ENCODE assay signal across 13 cellular contexts in the genomic region with DNA sequence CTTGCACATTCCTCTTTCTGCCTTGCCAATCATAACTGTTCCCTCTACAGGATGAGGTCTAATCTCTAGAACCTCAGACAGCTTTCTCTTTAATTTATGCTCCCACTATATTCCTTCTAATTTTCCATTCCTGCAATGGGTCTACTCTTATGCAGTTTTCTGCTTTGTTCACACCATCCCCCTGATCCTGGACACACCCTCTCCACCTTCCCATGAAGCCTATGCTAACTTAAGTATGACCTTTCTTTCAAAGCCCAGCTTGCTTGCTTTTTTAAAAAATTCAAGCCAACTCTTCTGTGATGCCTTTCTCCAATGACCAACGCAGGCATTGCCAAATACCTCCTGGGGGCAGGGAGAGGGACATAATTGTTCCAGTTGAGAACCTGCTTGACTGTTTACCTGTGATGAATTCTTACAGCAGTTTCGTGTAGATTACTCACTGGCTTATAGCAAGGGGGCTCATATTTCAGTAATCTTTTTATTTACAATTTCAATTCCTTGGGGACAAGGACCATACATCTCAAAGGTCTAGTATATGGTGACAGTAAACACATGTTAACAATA. TPM values are rescaled to one million over a fixed set of nuclear protein-coding genes. Genes with fewer than 3 reads are reported as not detected.
A peak's percentile ranks its signal among the peaks of the same experiment; 100 is the strongest.
DNase-seq lines count a peak whose midpoint lies in the region; ATAC-seq and TF ChIP-seq lines count a peak whose summit lies in the region.
"Had no signal": no experiment of that assay in that cellular context is flagged by ENCODE, and none has a peak within 500 bp of the region (broad histone marks: within the 10 kb centered on the region; RNA-seq: fewer than 3 reads in every experiment).

No MANE protein-coding gene starts in this region.

- no peak for TF ChIP-seq POLR2A in vagina (IDR thresholded peaks at IDR 0.05)

- ATAC-seq in Right ventricle myocardium inferior (no peak), HG02938 (IDR thresholded peaks at IDR 0.05; ENCODE audit: unreplicated experiment) (no peak)
- ATAC-seq: mucosa of descending colon had no signal

- H3K36me3 ChIP-seq in left ventricle myocardium inferior (no peaks in the 10 kb centered on the region), vagina (no peaks in the 10 kb centered on the region)

- TF ChIP-seq CTCF in left ventricle myocardium inferior (IDR thresholded peaks at IDR 0.05; ENCODE audit: borderline replicate concordance): no peak
- no peak for TF ChIP-seq CTCF in VCaP (conservative IDR thresholded peaks at IDR 0.05)
- no peak for TF ChIP-seq CTCF in vagina (IDR thresholded peaks at IDR 0.05)

- no peaks in the 10 kb centered on the region for H3K9me3 ChIP-seq in left ventricle myocardium inferior (replicated peaks)
- H3K9me3 ChIP-seq in vagina: no peaks in the 10 kb centered on the region
- H3K9me3 ChIP-seq: mucosa of descending colon had no signal

- H3K4me1 ChIP-seq in left ventricle myocardium inferior: peaks cover 82% of the 10 kb centered on the region
- H3K4me1 ChIP-seq in vagina: peaks cover 27% of the 10 kb centered on the region

- H3K27me3 ChIP-seq in left ventricle myocardium inferior (ENCODE audit: low read depth) (no peaks in the 10 kb centered on the region), vagina (no peaks in the 10 kb centered on the region)

- peak overlapping the region; percentile 31 for H3K4me3 ChIP-seq in left ventricle myocardium inferior
- H3K4me3 ChIP-seq in vagina: no peak overlapping the region
- H3K4me3 ChIP-seq: mucosa of descending colon, skin epidermis had no signal

- DNase-seq in left ventricle myocardium inferior (no peak), Right ventricle myocardium inferior (ENCODE audit: missing footprints) (no peak), kidney tubule cell (ENCODE audit: low spot score) (peak; percentile 60), vagina (ENCODE audit: extremely low spot score in 2 of 2) (no peak), HUDEP-2 (lab: John Stamatoyannopoulos, UW; ENCODE audit: unreplicated experiment in 76 of 76) (no peak), C1 segment of cervical spinal cord (lab: John Stamatoyannopoulos, UW) (no peak)
- DNase-seq: activated CD4-positive, alpha-beta T cell treated with anti-CD3 and anti-CD28 coated beads for 1 hour; glutamatergic neuron; mucosa of descending colon; NCI-H1092 had no signal

- intact Hi-C loops in left ventricle myocardium inferior (cut with micrococcal nuclease) (loop anchor here (10.0 kb wide), 1 partner anchor 56 kb away; no protein-coding TSS in a partner anchor), Right ventricle myocardium inferior (cut with DNase I) (no loop called here), vagina (cut with DNase I) (no loop called here)

- peak overlapping the region; percentile 86 for H3K27ac ChIP-seq in left ventricle myocardium inferior (replicated peaks)
- 0 out of 2 replicates have a peak overlapping the region, but pooled peaks have one; percentile 61 for H3K27ac ChIP-seq in VCaP
- peak overlapping the region; percentile 39 for H3K27ac ChIP-seq in vagina

RNA-seq across cellular contexts. Expression of gene SLC38A1, which starts 7.8 kb away (rescaled TPM):
- 134 TPM for total RNA-seq in left ventricle myocardium inferior
- 140 TPM for total RNA-seq in Right ventricle myocardium inferior
- total RNA-seq in vagina: 44.7 TPM
